Comparison of ENCODE assay signal across 7 cellular contexts in genomic region chr12:29438752-29439408, GRCh38. TPM values are rescaled to one million over a fixed set of nuclear protein-coding genes. Genes with fewer than 3 reads are reported as not detected.
"Had no signal": no experiment of that assay in that cellular context is flagged by ENCODE, and none has a peak within 500 bp of the region (broad histone marks: within the 10 kb centered on the region; RNA-seq: fewer than 3 reads in every experiment).

No MANE protein-coding gene starts in this region.

- H3K4me3 ChIP-seq: GM23338 had no signal

- H3K4me1 Mint-ChIP-seq: GM23338, H9, IgD-negative memory B cell had no signal

- DNase-seq: H9, HCEC 1CT, KBM-7 had no signal

- H3K4me3 Mint-ChIP-seq: GM23338, H9, IgD-negative memory B cell had no signal

- H3K27ac Mint-ChIP-seq: GM23338, H9, IgD-negative memory B cell had no signal

- ATAC-seq: GM23338 had no signal

- H3K36me3 Mint-ChIP-seq: IgD-negative memory B cell had no signal

RNA-seq across cellular contexts. Expression of gene OVCH1, which starts 58.6 kb away (rescaled TPM):
- total RNA-seq: GM23338, H9, HT-29 had no signal
- polyA plus RNA-seq: GM23338, H1, IgD-negative memory B cell had no signal
